Comparison of ENCODE assay signal across 8 cellular contexts in genomic region chr9:121861501-121862180, GRCh38.
DNase-seq lines count a peak whose midpoint lies in the region; ATAC-seq and TF ChIP-seq lines count a peak whose summit lies in the region.

No MANE protein-coding gene starts in this region.

- H3K9ac ChIP-seq in PC-3 (ENCODE audit: low read length), result no peak overlapping the region

- H3K27ac Mint-ChIP-seq in progenitor cell of endocrine pancreas, result no peak overlapping the region
- H3K27ac Mint-ChIP-seq in activated T-cell treated with anti-CD3 and anti-CD28 coated beads, Interleukin-2, amount 50 U/mL, for 24 hours, result no peak overlapping the region

- H3K4me1 Mint-ChIP-seq in progenitor cell of endocrine pancreas (ENCODE audit: low read depth), result peaks cover 4% of the 10 kb centered on the region
- H3K4me1 Mint-ChIP-seq in activated T-cell treated with anti-CD3 and anti-CD28 coated beads, Interleukin-2, amount 50 U/mL, for 24 hours (ENCODE audit: low read depth), result no peaks in the 10 kb centered on the region

- no peak overlapping the region for H3K4me3 ChIP-seq in PC-3 (ENCODE audit: low read length)
- H3K4me3 ChIP-seq in fibroblast of pulmonary artery (replicated peaks; ENCODE audit: low read depth, low read length), result no peak overlapping the region

- H3K36me3 ChIP-seq in PC-3 (ENCODE audit: low read depth, low read length), result no peaks in the 10 kb centered on the region; the same call in 1 of the 2 replicates

- peak; percentile 54; the same call in 1 of the 2 replicates for ATAC-seq in PC-3
- no peak for ATAC-seq in HG02678 (IDR thresholded peaks at IDR 0.05; ENCODE audit: unreplicated experiment)
- no peak for ATAC-seq in GM21528 (IDR thresholded peaks at IDR 0.05; ENCODE audit: low FRiP score, unreplicated experiment)

- H3K27ac ChIP-seq in PC-3 (ENCODE audit: low read length), result no peak overlapping the region

- H3K9me2 ChIP-seq in PC-3 (replicated peaks; ENCODE audit: low read length), result no peaks in the 10 kb centered on the region

- H2AFZ ChIP-seq in PC-3 (ENCODE audit: low read length), result no peak overlapping the region

- no peak overlapping the region for H3K4me2 ChIP-seq in PC-3 (ENCODE audit: low read length)

- POLR2A ChIA-PET in PC-3 (lab: Charles Lee; ENCODE audit: unreplicated experiment), result no interaction called here

- DNase-seq in PC-3, result peak; percentile 32
- DNase-seq in fibroblast of pulmonary artery (ENCODE audit: low read depth), result no peak
- no peak for DNase-seq in progenitor cell of endocrine pancreas (ENCODE audit: low spot score, unreplicated experiment)
- no peak for DNase-seq in activated T-cell treated with anti-CD3 and anti-CD28 coated beads, Interleukin-2, amount 50 U/mL, for 24 hours
- DNase-seq in stimulated activated CD4-positive, alpha-beta T cell treated with anti-CD3 and anti-CD28 coated beads, Interleukin-12 subunit alpha, Interleukin-12 subunit beta, amount 100 ng/mL, for 4 hours, result no peak

- H3K27me3 Mint-ChIP-seq in progenitor cell of endocrine pancreas, result peaks cover 26% of the 10 kb centered on the region
- H3K27me3 Mint-ChIP-seq in activated T-cell treated with anti-CD3 and anti-CD28 coated beads, Interleukin-2, amount 50 U/mL, for 24 hours, result no peaks in the 10 kb centered on the region

- no peaks in the 10 kb centered on the region for H3F3A ChIP-seq in PC-3 (ENCODE audit: low read length, unreplicated experiment)

- H3K9me3 Mint-ChIP-seq in progenitor cell of endocrine pancreas (ENCODE audit: low read depth), result no peaks in the 10 kb centered on the region
- H3K9me3 Mint-ChIP-seq in activated T-cell treated with anti-CD3 and anti-CD28 coated beads, Interleukin-2, amount 50 U/mL, for 24 hours, result no peaks in the 10 kb centered on the region

- no peaks in the 10 kb centered on the region for H3K9me3 ChIP-seq in PC-3 (ENCODE audit: low read length)

- H4K20me1 ChIP-seq in PC-3 (ENCODE audit: low read length), result no peaks in the 10 kb centered on the region

- no peaks in the 10 kb centered on the region for H3K4me1 ChIP-seq in PC-3 (ENCODE audit: insufficient read depth, low read length)

- intact Hi-C loops in PC-3 (cut with micrococcal nuclease), result no loop called here

- H3K79me2 ChIP-seq in PC-3 (ENCODE audit: low read length), result no peaks in the 10 kb centered on the region

- peak; percentile 43; the same call in 2 of the 3 replicates for TF ChIP-seq CTCF in GM12872 (IDR thresholded peaks at IDR 0.05; ENCODE audit: insufficient read depth, low read depth, low read length)
- TF ChIP-seq CTCF in PC-3 (conservative IDR thresholded peaks at IDR 0.05; ENCODE audit: low read depth, low read length), result peak; percentile 51
- peak; percentile 39 for TF ChIP-seq CTCF in fibroblast of pulmonary artery (IDR thresholded peaks at IDR 0.05; ENCODE audit: low read length, missing control alignments)
- peak; percentile 39 for TF ChIP-seq CTCF in progenitor cell of endocrine pancreas (IDR thresholded peaks at IDR 0.05; ENCODE audit: unreplicated experiment)

- no peak overlapping the region for H3K4me3 Mint-ChIP-seq in progenitor cell of endocrine pancreas (ENCODE audit: low read depth)
- no peak overlapping the region for H3K4me3 Mint-ChIP-seq in activated T-cell treated with anti-CD3 and anti-CD28 coated beads, Interleukin-2, amount 50 U/mL, for 24 hours

- BruUV-seq in PC-3 (replicated peaks; lab: Mats Ljungman, UMichigan), result no TSS peak

- CTCF ChIA-PET in PC-3 (lab: Charles Lee), result no interaction called here

- no peaks in the 10 kb centered on the region for H3K27me3 ChIP-seq in PC-3 (ENCODE audit: low read length)

- H3K36me3 Mint-ChIP-seq in progenitor cell of endocrine pancreas (ENCODE audit: insufficient read depth), result no peaks in the 10 kb centered on the region
- H3K36me3 Mint-ChIP-seq in activated T-cell treated with anti-CD3 and anti-CD28 coated beads, Interleukin-2, amount 50 U/mL, for 24 hours (ENCODE audit: low read depth), result no peaks in the 10 kb centered on the region
